In the genomic region with DNA sequence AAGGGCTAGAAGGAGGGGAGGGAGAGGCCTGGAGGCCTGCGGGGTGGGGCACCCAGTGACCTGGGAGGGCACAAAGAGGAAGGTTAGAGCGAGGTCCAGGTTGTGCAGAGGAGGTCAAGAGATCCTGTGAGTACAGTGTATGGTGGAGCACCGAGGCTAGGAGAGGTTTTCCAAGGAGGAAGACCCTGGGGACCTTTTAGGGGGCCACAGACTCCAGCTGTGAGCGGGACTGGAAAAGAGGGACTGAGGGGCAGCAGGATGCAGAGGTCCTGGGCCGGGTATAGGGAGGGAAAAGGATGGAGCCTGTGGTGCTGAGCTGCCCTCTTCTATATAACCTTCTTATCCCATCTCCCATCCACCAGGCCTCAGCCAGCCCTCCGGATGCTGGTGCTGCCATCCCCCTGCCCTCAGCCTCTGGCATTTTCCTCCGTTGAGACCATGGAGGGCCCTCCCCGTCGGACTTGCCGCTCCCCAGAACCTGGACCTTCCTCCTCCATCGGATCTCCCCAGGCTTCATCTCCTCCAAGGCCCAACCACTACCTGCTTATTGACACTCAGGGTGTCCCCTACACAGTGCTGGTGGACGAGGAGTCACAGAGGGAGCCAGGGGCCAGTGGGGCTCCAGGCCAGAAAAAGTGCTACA, we compare ENCODE assay signal across 8 cellular contexts.
DNase-seq lines count a peak whose midpoint lies in the region; ATAC-seq and TF ChIP-seq lines count a peak whose summit lies in the region.

No MANE protein-coding gene starts in this region.

- DNase-seq in GM12865 (ENCODE audit: low read depth) (no peak), foreskin fibroblast (no peak), retinal pigment epithelial cell (ENCODE audit: low read depth) (no peak), NCI-H187 (lab: John Stamatoyannopoulos, UW) (no peak), NK-92 (lab: John Stamatoyannopoulos, UW; ENCODE audit: unreplicated experiment) (no peak), NCI-H1436 (lab: John Stamatoyannopoulos, UW) (no peak)

- peak overlapping the region; percentile 98 for H3K27ac ChIP-seq in VCaP

- ATAC-seq in GM21390 (IDR thresholded peaks at IDR 0.05; ENCODE audit: unreplicated experiment), result no peak

- TF ChIP-seq CTCF in GM12865 (IDR thresholded peaks at IDR 0.05; ENCODE audit: insufficient read depth, low read depth, low read length, missing control alignments), result no peak
- no peak for TF ChIP-seq CTCF in VCaP (conservative IDR thresholded peaks at IDR 0.05)
- no peak for TF ChIP-seq CTCF in foreskin fibroblast (IDR thresholded peaks at IDR 0.05; ENCODE audit: low read depth, low read length)
- TF ChIP-seq CTCF in retinal pigment epithelial cell (conservative IDR thresholded peaks at IDR 0.05; ENCODE audit: low read depth, low read length), result no peak

- H3K4me3 ChIP-seq in GM12865 (ENCODE audit: low read depth, low read length) (peak overlapping the region; percentile 92), foreskin fibroblast (ENCODE audit: low read depth in 1 of 2, low read length in 2 of 2) (peak overlapping the region; percentile 80 to 86), retinal pigment epithelial cell (ENCODE audit: low read length) (peak overlapping the region; percentile 79)
